ENCODE assay signal across 19 cellular contexts in the genomic region with DNA sequence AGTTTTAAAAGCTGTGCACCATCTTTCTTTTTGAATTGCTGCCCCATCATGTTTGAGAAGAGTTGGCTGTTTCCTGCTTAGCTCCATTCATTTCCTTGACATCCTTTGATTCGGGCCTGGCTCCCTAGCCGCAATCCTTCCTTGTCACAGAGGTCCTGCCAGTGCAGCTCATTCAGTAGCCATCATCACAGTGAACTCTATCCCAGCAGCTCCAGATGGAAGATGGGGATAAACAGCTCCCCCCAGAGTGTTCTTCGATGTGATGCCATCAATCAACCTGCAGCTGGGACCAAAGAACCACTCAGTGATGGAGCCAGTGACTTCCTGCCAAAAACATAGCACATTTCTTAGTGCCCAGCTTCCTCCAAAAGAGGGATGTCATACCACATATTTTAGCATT.
DNase-seq lines count a peak whose midpoint lies in the region; ATAC-seq and TF ChIP-seq lines count a peak whose summit lies in the region.
"Had no signal": no experiment of that assay in that cellular context is flagged by ENCODE, and none has a peak within 500 bp of the region (broad histone marks: within the 10 kb centered on the region; RNA-seq: fewer than 3 reads in every experiment).

No MANE protein-coding gene starts in this region.

- H3K4me3 Mint-ChIP-seq in glutamatergic neuron (ENCODE audit: unreplicated experiment): no peak overlapping the region
- no peak overlapping the region for H3K4me3 Mint-ChIP-seq in activated T-helper 2 cell treated with anti-CD3 and anti-CD28 coated beads, Interferon-gamma antibody, Interleukin-2, Interleukin-4, amounts not matched to agents 10 μg/mL and 5 μg/mL and 100 μg/mL, durations not matched to agents 14 hours and 24 hours and 36 hours (ENCODE audit: low read depth)

- no peak for TF ChIP-seq CTCF in glutamatergic neuron (IDR thresholded peaks at IDR 0.05; ENCODE audit: partially characterized antibody, unreplicated experiment)

- peaks cover 2% of the 10 kb centered on the region for H3K9me3 Mint-ChIP-seq in glutamatergic neuron (ENCODE audit: unreplicated experiment)
- H3K9me3 Mint-ChIP-seq in activated T-helper 2 cell treated with anti-CD3 and anti-CD28 coated beads, Interferon-gamma antibody, Interleukin-2, Interleukin-4, amounts not matched to agents 10 μg/mL and 5 μg/mL and 100 μg/mL, durations not matched to agents 14 hours and 24 hours and 36 hours: no peaks in the 10 kb centered on the region

- ATAC-seq in HG03354 (IDR thresholded peaks at IDR 0.05; ENCODE audit: poor library complexity, severe bottlenecking, unreplicated experiment): no peak
- no peak for ATAC-seq in GM19395 (IDR thresholded peaks at IDR 0.05; ENCODE audit: unreplicated experiment)
- ATAC-seq: GM12878 had no signal

- intact Hi-C loops in activated T-helper 2 cell treated with anti-CD3 and anti-CD28 coated beads, Interferon-gamma antibody, Interleukin-2, Interleukin-4, amounts not matched to agents 10 μg/mL and 5 μg/mL and 100 μg/mL, durations not matched to agents 14 hours and 24 hours and 36 hours (cut with micrococcal nuclease): no loop called here

- peak overlapping the region; percentile 78 for H3K27ac Mint-ChIP-seq in glutamatergic neuron (ENCODE audit: unreplicated experiment)
- H3K27ac Mint-ChIP-seq in activated T-helper 2 cell treated with anti-CD3 and anti-CD28 coated beads, Interferon-gamma antibody, Interleukin-2, Interleukin-4, amounts not matched to agents 10 μg/mL and 5 μg/mL and 100 μg/mL, durations not matched to agents 14 hours and 24 hours and 36 hours: no peak overlapping the region

- peak; percentile 24 to 79 for DNase-seq in NCI-H446 (lab: John Stamatoyannopoulos, UW)
- peak; percentile 50 for DNase-seq in SK-N-DZ (ENCODE audit: low spot score)
- peak; percentile 16 for DNase-seq in glutamatergic neuron
- peak; percentile 62 for DNase-seq in pons (ENCODE audit: low spot score)
- DNase-seq in T-helper 2 cell: no peak
- no peak for DNase-seq in activated T-helper 2 cell treated with anti-CD3 and anti-CD28 coated beads, Interferon-gamma antibody, Interleukin-2, Interleukin-4, amounts not matched to agents 10 μg/mL and 5 μg/mL and 100 μg/mL, durations not matched to agents 14 hours and 24 hours and 36 hours (ENCODE audit: low spot score)
- DNase-seq: AML-193, COR-L47, GOT3, KBM-7, NCI-H1105 treated with DMSO at 0.1 percent for 48 hours, NCI-H187 treated with DMSO at 0.1 percent for 48 hours, NCI-H345, NCI-H526 treated with DMSO at 0.1 percent for 48 hours, OCI-M1, Right ventricle myocardium superior had no signal

- H3K36me3 Mint-ChIP-seq in glutamatergic neuron (ENCODE audit: unreplicated experiment): no peaks in the 10 kb centered on the region
- no peaks in the 10 kb centered on the region for H3K36me3 Mint-ChIP-seq in activated T-helper 2 cell treated with anti-CD3 and anti-CD28 coated beads, Interferon-gamma antibody, Interleukin-2, Interleukin-4, amounts not matched to agents 10 μg/mL and 5 μg/mL and 100 μg/mL, durations not matched to agents 14 hours and 24 hours and 36 hours (ENCODE audit: low read depth)

- H3K27me3 Mint-ChIP-seq in glutamatergic neuron (ENCODE audit: unreplicated experiment): no peaks in the 10 kb centered on the region
- H3K27me3 Mint-ChIP-seq in activated T-helper 2 cell treated with anti-CD3 and anti-CD28 coated beads, Interferon-gamma antibody, Interleukin-2, Interleukin-4, amounts not matched to agents 10 μg/mL and 5 μg/mL and 100 μg/mL, durations not matched to agents 14 hours and 24 hours and 36 hours (ENCODE audit: low read depth): no peaks in the 10 kb centered on the region

- H3K4me1 Mint-ChIP-seq in glutamatergic neuron (ENCODE audit: low read depth, unreplicated experiment): peaks cover 20% of the 10 kb centered on the region
- no peaks in the 10 kb centered on the region for H3K4me1 Mint-ChIP-seq in activated T-helper 2 cell treated with anti-CD3 and anti-CD28 coated beads, Interferon-gamma antibody, Interleukin-2, Interleukin-4, amounts not matched to agents 10 μg/mL and 5 μg/mL and 100 μg/mL, durations not matched to agents 14 hours and 24 hours and 36 hours (ENCODE audit: low read depth)

Comparison
In these comparisons a context has a peak if more than half of its experiments do, and no peak if none do; other contexts are left out.
1. DNase-seq: peak in NCI-H446 (2 of 2), SK-N-DZ (single experiment), glutamatergic neuron (single experiment) and pons (single experiment); none in T-helper 2 cell (0 of 5) and activated T-helper 2 cell treated with anti-CD3 and anti-CD28 coated beads, Interferon-gamma antibody, Interleukin-2, Interleukin-4, amounts not matched to agents 10 μg/mL and 5 μg/mL and 100 μg/mL, durations not matched to agents 14 hours and 24 hours and 36 hours (single experiment).